21 cellular contexts compared by ENCODE assay signal in genomic region chr14:35865611-35866010, GRCh38.
"Had no signal": no experiment of that assay in that cellular context is flagged by ENCODE, and none has a peak within 500 bp of the region (broad histone marks: within the 10 kb centered on the region; RNA-seq: fewer than 3 reads in every experiment).

No MANE protein-coding gene starts in this region.

- H3K27ac ChIP-seq: brain microvascular endothelial cell, SJSA1 had no signal

- H3K27me3 ChIP-seq: brain microvascular endothelial cell, SJSA1 had no signal

- ATAC-seq: activated CD8-positive, alpha-beta memory T cell treated with anti-CD3 and anti-CD28 coated beads, Interleukin-2, amount 10 ng/mL, durations not matched to agents 7 days and 5 days; PC-3; T-cell had no signal

- H3K36me3 ChIP-seq: brain microvascular endothelial cell had no signal

- H3K4me1 ChIP-seq: SJSA1 had no signal

- DNase-seq: activated B cell treated with CpG ODN at 0.5 μM for 24 hours; activated CD4-positive, alpha-beta T cell treated with anti-CD3 and anti-CD28 coated beads for 1 hour; activated CD4-positive, alpha-beta T cell treated with anti-CD3 and anti-CD28 coated beads, Interleukin-2, amount 10 ng/mL, durations not matched to agents 24 days and 14 days; activated CD4-positive, alpha-beta T cell treated with anti-CD3 and anti-CD28 coated beads, Interleukin-2, amount 50 U/mL, for 48 hours; activated CD8-positive, alpha-beta memory T cell treated with anti-CD3 and anti-CD28 coated beads, Interleukin-2, amount 10 ng/mL, durations not matched to agents 7 days and 5 days; activated effector memory CD4-positive, alpha-beta T cell treated with anti-CD3 and anti-CD28 coated beads, Interleukin-2, amount 50 U/mL, for 16 hours; activated naive CD4-positive, alpha-beta T cell treated with anti-CD3 and anti-CD28 coated beads for 36 hours; activated T-cell treated with anti-CD3 and anti-CD28 coated beads, Interleukin-2, amount 50 U/mL, for 24 hours; brain microvascular endothelial cell; cerebellar nuclear complex; NCI-H1105; NCI-H1436; NCI-H1694 treated with DMSO at 0.1 percent for 48 hours; NCI-H2029 treated with DMSO at 0.1 percent for 48 hours; NCI-H510A treated with DMSO at 0.1 percent for 48 hours; PC-3; SHP77; T-cell; T-helper 2 cell; T1000 had no signal

- H3K9me3 ChIP-seq: SJSA1 had no signal

- H3K4me3 ChIP-seq: SJSA1 had no signal
